1 cellular context compared by ENCODE assay signal in genomic region chr17:75501378-75502071, GRCh38.
TF ChIP-seq lines count a peak whose summit lies in the region.

No MANE protein-coding gene starts in this region.

TF ChIP-seq in HepG2, 621 proteins besides CTCF, POLR2A, EP300 and RAD21:
- no peak for TF ChIP-seq NCOA2 (CRISPR knock-in tag; IDR thresholded peaks at IDR 0.05)
- TF ChIP-seq ZNF567 (CRISPR knock-in tag; IDR thresholded peaks at IDR 0.05; ENCODE audit: borderline replicate concordance): no peak
- no peak for TF ChIP-seq SOX5 (CRISPR knock-in tag; IDR thresholded peaks at IDR 0.05; ENCODE audit: borderline replicate concordance)
- peak; percentile 20 for TF ChIP-seq RBM22 (optimal IDR thresholded peaks at IDR 0.05; ENCODE audit: low read length)
- TF ChIP-seq ZNF383 (CRISPR knock-in tag; IDR thresholded peaks at IDR 0.05; ENCODE audit: borderline replicate concordance): no peak
- no peak for TF ChIP-seq ZNF619 (CRISPR knock-in tag; IDR thresholded peaks at IDR 0.05)
- no peak for TF ChIP-seq ZNF431 (CRISPR knock-in tag; IDR thresholded peaks at IDR 0.05; ENCODE audit: borderline replicate concordance, low read depth)
- no peak for TF ChIP-seq ZBTB33 (CRISPR knock-in tag; IDR thresholded peaks at IDR 0.05)
- no peak for TF ChIP-seq PCBP2 (optimal IDR thresholded peaks at IDR 0.05; ENCODE audit: low read depth, low read length, poor library complexity, severe bottlenecking)
- TF ChIP-seq ZNF616 (CRISPR knock-in tag; IDR thresholded peaks at IDR 0.05; ENCODE audit: low read depth): no peak
- TF ChIP-seq, protein P1, sequence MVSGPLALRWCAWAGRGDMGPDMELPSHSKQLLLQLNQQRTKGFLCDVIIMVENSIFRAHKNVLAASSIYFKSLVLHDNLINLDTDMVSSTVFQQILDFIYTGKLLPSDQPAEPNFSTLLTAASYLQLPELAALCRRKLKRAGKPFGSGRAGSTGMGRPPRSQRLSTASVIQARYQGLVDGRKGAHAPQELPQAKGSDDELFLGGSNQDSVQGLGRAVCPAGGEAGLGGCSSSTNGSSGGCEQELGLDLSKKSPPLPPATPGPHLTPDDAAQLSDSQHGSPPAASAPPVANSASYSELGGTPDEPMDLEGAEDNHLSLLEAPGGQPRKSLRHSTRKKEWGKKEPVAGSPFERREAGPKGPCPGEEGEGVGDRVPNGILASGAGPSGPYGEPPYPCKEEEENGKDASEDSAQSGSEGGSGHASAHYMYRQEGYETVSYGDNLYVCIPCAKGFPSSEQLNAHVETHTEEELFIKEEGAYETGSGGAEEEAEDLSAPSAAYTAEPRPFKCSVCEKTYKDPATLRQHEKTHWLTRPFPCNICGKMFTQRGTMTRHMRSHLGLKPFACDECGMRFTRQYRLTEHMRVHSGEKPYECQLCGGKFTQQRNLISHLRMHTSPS (CRISPR knock-in tag; IDR thresholded peaks at IDR 0.05; ENCODE audit: low read depth): no peak
- no peak for TF ChIP-seq GABPA (IDR thresholded peaks at IDR 0.05; ENCODE audit: low read depth, low read length)
- no peak for TF ChIP-seq GABPA (CRISPR knock-in tag; IDR thresholded peaks at IDR 0.05; ENCODE audit: low read depth)
- TF ChIP-seq SPEN (CRISPR knock-in tag; IDR thresholded peaks at IDR 0.05; ENCODE audit: low read depth): no peak
- TF ChIP-seq ZNF264 (CRISPR knock-in tag; IDR thresholded peaks at IDR 0.05): no peak
- no peak for TF ChIP-seq ZSCAN5A (CRISPR knock-in tag; IDR thresholded peaks at IDR 0.05; ENCODE audit: borderline replicate concordance)
- no peak for TF ChIP-seq ZNF503 (CRISPR knock-in tag; IDR thresholded peaks at IDR 0.05)
- no peak for TF ChIP-seq ZBTB20 (CRISPR knock-in tag; IDR thresholded peaks at IDR 0.05; ENCODE audit: borderline replicate concordance, low read depth)
- peak; percentile 86 for TF ChIP-seq AGO2 (optimal IDR thresholded peaks at IDR 0.05; ENCODE audit: low read depth, low read length)
- TF ChIP-seq ZNF496 (CRISPR knock-in tag; IDR thresholded peaks at IDR 0.05; ENCODE audit: insufficient replicate concordance): no peak
- TF ChIP-seq SAP130 (CRISPR knock-in tag; IDR thresholded peaks at IDR 0.05; ENCODE audit: low read depth): no peak
- TF ChIP-seq SP2 (CRISPR knock-in tag; IDR thresholded peaks at IDR 0.05): no peak
- TF ChIP-seq BORCS8-MEF2B (CRISPR knock-in tag; IDR thresholded peaks at IDR 0.05): no peak
- no peak for TF ChIP-seq SIN3A (IDR thresholded peaks at IDR 0.05; ENCODE audit: borderline replicate concordance, low read depth, low read length)
- peak; percentile 56; the same call in 1 of the 2 replicates for TF ChIP-seq CHCHD3 (CRISPR knock-in tag; IDR thresholded peaks at IDR 0.05)
